Comparison of ENCODE assay signal across 1 cellular context in genomic region chr1:209703834-209704504, GRCh38.
TF ChIP-seq lines count a peak whose summit lies in the region.

No MANE protein-coding gene starts in this region.

TF ChIP-seq in GM12878, 131 proteins besides CTCF, POLR2A, EP300 and RAD21:
- TF ChIP-seq RCOR1 (conservative IDR thresholded peaks at IDR 0.05; ENCODE audit: low read depth, low read length) (no peak), MEF2B (IDR thresholded peaks at IDR 0.05; ENCODE audit: partially characterized antibody, poor library complexity, severe bottlenecking) (peak; percentile 67), MTA2 (IDR thresholded peaks at IDR 0.05; ENCODE audit: low read depth) (0 out of 2 replicates have a peak, but pooled peaks have one; percentile 17), HDGF (IDR thresholded peaks at IDR 0.05) (no peak), EGR1 (IDR thresholded peaks at IDR 0.05; ENCODE audit: borderline replicate concordance in 1 of 2, low read depth in 2 of 2, low read length in 2 of 2) (peak in 1 of 2 experiments; percentile 35; a peak in 1 of 3 replicates), ATF7 (IDR thresholded peaks at IDR 0.05; ENCODE audit: low read depth) (peak; percentile 16; the same call in 1 of the 2 replicates), NFIC (IDR thresholded peaks at IDR 0.05; ENCODE audit: low read depth, low read length) (0 out of 2 replicates have a peak, but pooled peaks have one; percentile 10), MEF2A (IDR thresholded peaks at IDR 0.05; ENCODE audit: insufficient read depth, low read depth, low read length) (peak; percentile 94), CBX3 (IDR thresholded peaks at IDR 0.05; ENCODE audit: borderline replicate concordance, low read depth) (no peak), IKZF2 (IDR thresholded peaks at IDR 0.05) (no peak), IKZF1 (conservative IDR thresholded peaks at IDR 0.05) (0 out of 2 replicates have a peak, but pooled peaks have one; percentile 25), CUX1 (IDR thresholded peaks at IDR 0.05; ENCODE audit: insufficient replicate concordance, low read depth, low read length) (no peak), ZNF622 (IDR thresholded peaks at IDR 0.05) (no peak), ZNF384 (IDR thresholded peaks at IDR 0.05; ENCODE audit: borderline replicate concordance, low read depth, low read length) (no peak)
